1 cellular context compared by ENCODE assay signal in genomic region chr17:28398280-28398981, GRCh38.
TF ChIP-seq lines count a peak whose summit lies in the region.

No MANE protein-coding gene starts in this region.

TF ChIP-seq in HepG2, 621 proteins besides CTCF, POLR2A, EP300 and RAD21 (continues in another document):
- TF ChIP-seq ZNF737 (CRISPR knock-in tag; IDR thresholded peaks at IDR 0.05; ENCODE audit: borderline replicate concordance) (no peak), PAXIP1 (CRISPR knock-in tag; conservative IDR thresholded peaks at IDR 0.05) (peak; percentile 61), ZBTB44 (CRISPR knock-in tag; IDR thresholded peaks at IDR 0.05) (no peak), RELA (CRISPR knock-in tag; IDR thresholded peaks at IDR 0.05) (no peak), NCOR1 (IDR thresholded peaks at IDR 0.05; ENCODE audit: borderline replicate concordance, low read length) (0 out of 2 replicates have a peak, but pooled peaks have one; percentile 25), PATZ1 (CRISPR knock-in tag; IDR thresholded peaks at IDR 0.05) (no peak), ZBTB21 (CRISPR knock-in tag; IDR thresholded peaks at IDR 0.05) (no peak), NFYC (CRISPR knock-in tag; IDR thresholded peaks at IDR 0.05) (no peak), FOXP4 (CRISPR knock-in tag; IDR thresholded peaks at IDR 0.05) (no peak), MED8 (CRISPR knock-in tag; IDR thresholded peaks at IDR 0.05; ENCODE audit: insufficient replicate concordance) (no peak), HNF4A (CRISPR knock-in tag; IDR thresholded peaks at IDR 0.05) (peak; percentile 69), SP4 (CRISPR knock-in tag; IDR thresholded peaks at IDR 0.05) (0 out of 2 replicates have a peak, but pooled peaks have one; percentile 44), RARA (CRISPR knock-in tag; IDR thresholded peaks at IDR 0.05) (peak; percentile 56; the same call in 1 of the 2 replicates), HNRNPH1 (optimal IDR thresholded peaks at IDR 0.05; ENCODE audit: low read depth, low read length) (no peak), SALL1 (CRISPR knock-in tag; IDR thresholded peaks at IDR 0.05) (0 out of 2 replicates have a peak, but pooled peaks have one; percentile 25), ZBTB14 (CRISPR knock-in tag; IDR thresholded peaks at IDR 0.05) (no peak), ZNF138 (CRISPR knock-in tag; IDR thresholded peaks at IDR 0.05; ENCODE audit: low read depth) (no peak), ZBTB33 (CRISPR knock-in tag; IDR thresholded peaks at IDR 0.05) (no peak), CBX1 (IDR thresholded peaks at IDR 0.05; ENCODE audit: low read depth) (no peak), AGO2 (optimal IDR thresholded peaks at IDR 0.05; ENCODE audit: low read depth, low read length) (peak; percentile 15), TMF1 (CRISPR knock-in tag; IDR thresholded peaks at IDR 0.05; ENCODE audit: low read depth) (no peak), PPARG (CRISPR knock-in tag; conservative IDR thresholded peaks at IDR 0.05) (peak; percentile 85), ZNF569 (CRISPR knock-in tag; IDR thresholded peaks at IDR 0.05; ENCODE audit: borderline replicate concordance) (0 out of 2 replicates have a peak, but pooled peaks have one; percentile 39), MIXL1 (CRISPR knock-in tag; IDR thresholded peaks at IDR 0.05) (no peak), ATF1 (CRISPR knock-in tag; IDR thresholded peaks at IDR 0.05) (no peak), JDP2 (CRISPR knock-in tag; IDR thresholded peaks at IDR 0.05; ENCODE audit: borderline replicate concordance) (no peak), ZFP91 (CRISPR knock-in tag; IDR thresholded peaks at IDR 0.05; ENCODE audit: borderline replicate concordance) (peak; percentile 43; the same call in 1 of the 2 replicates), ZNF776 (CRISPR knock-in tag; IDR thresholded peaks at IDR 0.05) (no peak), FIP1L1 (IDR thresholded peaks at IDR 0.05; ENCODE audit: borderline replicate concordance, insufficient read depth, low read depth, low read length) (no peak), ZNF407 (CRISPR knock-in tag; IDR thresholded peaks at IDR 0.05; ENCODE audit: not compliant biosample characterization) (no peak)
